ENCODE assay signal across 17 cellular contexts in the genomic region with DNA sequence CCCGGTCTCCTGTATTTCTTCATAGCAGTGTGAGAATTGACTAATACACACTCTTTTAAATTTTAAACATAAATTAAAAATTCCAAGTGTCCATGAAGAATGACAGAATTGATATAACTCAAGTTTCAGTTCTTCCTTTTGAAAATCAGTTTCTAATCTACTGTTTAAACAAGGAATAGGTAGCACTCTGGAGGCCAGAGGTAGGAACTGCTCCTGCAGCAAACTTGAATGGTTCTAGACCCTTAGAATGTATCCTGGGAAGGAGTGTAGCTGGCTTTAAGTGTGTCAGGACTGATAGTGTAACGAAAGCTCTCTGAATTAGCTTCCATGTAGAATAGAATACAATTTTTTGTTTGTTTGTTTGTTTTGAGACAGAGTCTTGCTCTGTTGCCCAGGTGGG.
A peak's percentile ranks its signal among the peaks of the same experiment; 100 is the strongest.
DNase-seq lines count a peak whose midpoint lies in the region; ATAC-seq, FAIRE-seq and TF ChIP-seq lines count a peak whose summit lies in the region.
"Had no signal": no experiment of that assay in that cellular context is flagged by ENCODE, and none has a peak within 500 bp of the region (broad histone marks: within the 10 kb centered on the region; RNA-seq: fewer than 3 reads in every experiment).

No MANE protein-coding gene starts in this region.

- no peak overlapping the region for H3K9ac ChIP-seq in K562 (ENCODE audit: insufficient read depth in 1 of 2, low read depth in 2 of 2, low read length in 2 of 2)
- no peak overlapping the region for H3K9ac ChIP-seq in muscle layer of colon (ENCODE audit: low read length)

- H3K27ac ChIP-seq in GM23338 (ENCODE audit: low read depth) = no peak overlapping the region
- no peak overlapping the region for H3K27ac ChIP-seq in K562 (ENCODE audit: extremely low read depth, low read depth, low read length)
- peak overlapping the region; percentile 10 for H3K27ac ChIP-seq in muscle layer of colon (ENCODE audit: low read depth, low read length)
- H3K27ac ChIP-seq: HL-60 had no signal

- no peaks in the 10 kb centered on the region for H3F3A ChIP-seq in GM23338 (replicated peaks; ENCODE audit: low read depth)

- no peak overlapping the region for H3K4me3 Mint-ChIP-seq in GM23338
- H3K4me3 Mint-ChIP-seq in activated CD4-positive, alpha-beta T cell treated with anti-CD3 and anti-CD28 coated beads, Interleukin-2, amount 10 ng/mL, durations not matched to agents 24 days and 14 days = no peak overlapping the region
- H3K4me3 Mint-ChIP-seq in activated naive CD4-positive, alpha-beta T cell treated with anti-CD3 and anti-CD28 coated beads, Interleukin-2, amount 10 ng/mL, durations not matched to agents 7 days and 5 days = no peak overlapping the region

- H3K9me3 ChIP-seq in K562 (replicated peaks; ENCODE audit: control insufficient read depth, insufficient read depth, low read depth, low read length) = no peaks in the 10 kb centered on the region
- H3K9me3 ChIP-seq in muscle layer of colon (ENCODE audit: low read length) = no peaks in the 10 kb centered on the region

- in situ Hi-C loops in K562 (cut with MboI) = no loop called here

- no peak overlapping the region for H3K27ac Mint-ChIP-seq in GM23338
- H3K27ac Mint-ChIP-seq in activated CD4-positive, alpha-beta T cell treated with anti-CD3 and anti-CD28 coated beads, Interleukin-2, amount 10 ng/mL, durations not matched to agents 24 days and 14 days = no peak overlapping the region
- H3K27ac Mint-ChIP-seq in activated naive CD4-positive, alpha-beta T cell treated with anti-CD3 and anti-CD28 coated beads, Interleukin-2, amount 10 ng/mL, durations not matched to agents 7 days and 5 days = no peak overlapping the region

- H3K36me3 ChIP-seq in GM23338 (ENCODE audit: insufficient read depth) (no peaks in the 10 kb centered on the region), K562 (ENCODE audit: control insufficient read depth, insufficient read depth, low read length) (no peaks in the 10 kb centered on the region), muscle layer of colon (ENCODE audit: insufficient read depth, low read length) (no peaks in the 10 kb centered on the region)

- H3K27me3 ChIP-seq in GM23338 (ENCODE audit: insufficient read depth) (no peaks in the 10 kb centered on the region), K562 (ENCODE audit: control insufficient read depth in 2 of 2, insufficient read depth in 2 of 2, low read length in 2 of 2) (no peaks in the 10 kb centered on the region), muscle layer of colon (ENCODE audit: control insufficient read depth in 1 of 2, insufficient read depth in 2 of 2, low read length in 2 of 2) (no peaks in the 10 kb centered on the region)

- H3K4me2 ChIP-seq in GM23338 (no peak overlapping the region), K562 (ENCODE audit: insufficient read depth, low read length) (no peak overlapping the region)

- no peaks in the 10 kb centered on the region for H3K27me3 Mint-ChIP-seq in GM23338 (ENCODE audit: insufficient read depth, low read depth, poor library complexity)
- peaks cover 2% of the 10 kb centered on the region for H3K27me3 Mint-ChIP-seq in activated CD4-positive, alpha-beta T cell treated with anti-CD3 and anti-CD28 coated beads, Interleukin-2, amount 10 ng/mL, durations not matched to agents 24 days and 14 days
- no peaks in the 10 kb centered on the region for H3K27me3 Mint-ChIP-seq in activated naive CD4-positive, alpha-beta T cell treated with anti-CD3 and anti-CD28 coated beads, Interleukin-2, amount 10 ng/mL, durations not matched to agents 7 days and 5 days

- TF ChIP-seq POLR2A in K562 (conservative IDR thresholded peaks at IDR 0.05) = no peak

- no peaks in the 10 kb centered on the region for H3K9me3 Mint-ChIP-seq in GM23338
- H3K9me3 Mint-ChIP-seq in activated CD4-positive, alpha-beta T cell treated with anti-CD3 and anti-CD28 coated beads, Interleukin-2, amount 10 ng/mL, durations not matched to agents 24 days and 14 days = no peaks in the 10 kb centered on the region
- no peaks in the 10 kb centered on the region for H3K9me3 Mint-ChIP-seq in activated naive CD4-positive, alpha-beta T cell treated with anti-CD3 and anti-CD28 coated beads, Interleukin-2, amount 10 ng/mL, durations not matched to agents 7 days and 5 days

- H3K79me2 ChIP-seq in GM23338 (replicated peaks; ENCODE audit: insufficient read depth) = no peaks in the 10 kb centered on the region
- H3K79me2 ChIP-seq in K562 (ENCODE audit: control insufficient read depth, insufficient read depth, low read length) = no peaks in the 10 kb centered on the region

- intact Hi-C loops in K562 (cut with micrococcal nuclease) = no loop called here
- intact Hi-C loops in activated CD4-positive, alpha-beta T cell treated with anti-CD3 and anti-CD28 coated beads, Interleukin-2, amount 10 ng/mL, durations not matched to agents 24 days and 14 days (cut with micrococcal nuclease) = no loop called here

- DNase-seq in GM12864 (ENCODE audit: low read depth) (no peak), GM23338 (ENCODE audit: low spot score) (peak; percentile 22), K562 (ENCODE audit: extremely low read depth in 1 of 4, low spot score in 3 of 4) (no peak), SHP77 treated with DMSO at 0.1 percent for 48 hours (lab: John Stamatoyannopoulos, UW) (no peak)
- no peak for DNase-seq in activated CD4-positive, alpha-beta T cell treated with anti-CD3 and anti-CD28 coated beads, Interleukin-2, amount 10 ng/mL, durations not matched to agents 24 days and 14 days
- no peak for DNase-seq in activated naive CD4-positive, alpha-beta T cell treated with anti-CD3 and anti-CD28 coated beads, Interleukin-2, amount 10 ng/mL, durations not matched to agents 7 days and 5 days
- DNase-seq: C1 segment of cervical spinal cord, COR-L47, DMS53, GOT3, KBM-7, NCI-H1048, NCI-H146, NCI-H345, NCI-H69 had no signal

- CTCF ChIA-PET in K562 (lab: Yijun Ruan, JAX; ENCODE audit: low intra/inter-chr PET ratio) = no interaction called here
- CTCF ChIA-PET in activated naive CD4-positive, alpha-beta T cell treated with anti-CD3 and anti-CD28 coated beads, Interleukin-2, amount 10 ng/mL, durations not matched to agents 7 days and 5 days (lab: Charles Lee) = no interaction called here

- ATAC-seq in GM23338 (peak; percentile 62), K562 (peak; percentile 51; the same call in 1 of the 3 replicates)

- no peaks in the 10 kb centered on the region for H3K9me1 ChIP-seq in K562 (ENCODE audit: control insufficient read depth, insufficient read depth, low read length)

- TF ChIP-seq EP300 in K562 (IDR thresholded peaks at IDR 0.05; ENCODE audit: low read length) = no peak

- H3K9me2 ChIP-seq in GM23338 (ENCODE audit: insufficient read depth) = peaks cover 9% of the 10 kb centered on the region; the same call in 1 of the 2 replicates

- no peak for FAIRE-seq in K562 (lab: Jason Lieb, UNC)

- H3K4me1 ChIP-seq in GM23338 (ENCODE audit: insufficient read depth) (no peaks in the 10 kb centered on the region; the same call in 1 of the 2 replicates), K562 (replicated peaks in 1 of 2; ENCODE audit: control insufficient read depth in 2 of 2, insufficient read depth in 2 of 2, low read length in 2 of 2) (no peaks in the 10 kb centered on the region), muscle layer of colon (ENCODE audit: insufficient read depth, low read length) (peaks cover 34% of the 10 kb centered on the region)

- H2AFZ ChIP-seq in GM23338 (no peak overlapping the region), K562 (ENCODE audit: low read depth, low read length) (no peak overlapping the region)

- TF ChIP-seq CTCF in GM12864 (IDR thresholded peaks at IDR 0.05; ENCODE audit: low read depth, low read length, missing control alignments) = peak; percentile 19
- TF ChIP-seq CTCF in GM23338 (conservative IDR thresholded peaks at IDR 0.05; ENCODE audit: low read depth in 2 of 2) = peak; percentile 14 to 33; a peak in 1 of 4 replicates
- TF ChIP-seq CTCF in K562 (IDR thresholded peaks at IDR 0.05 in 2 of 3, conservative IDR thresholded peaks at IDR 0.05 in 1 of 3; ENCODE audit: insufficient read depth in 2 of 3, low read depth in 1 of 3, low read length in 3 of 3) = peak in 1 of 3 experiments; percentile 23; a peak in 1 of 6 replicates

- H3K36me3 Mint-ChIP-seq in GM23338 (ENCODE audit: low read depth) = no peaks in the 10 kb centered on the region
- no peaks in the 10 kb centered on the region for H3K36me3 Mint-ChIP-seq in activated CD4-positive, alpha-beta T cell treated with anti-CD3 and anti-CD28 coated beads, Interleukin-2, amount 10 ng/mL, durations not matched to agents 24 days and 14 days (ENCODE audit: low read depth)
- H3K36me3 Mint-ChIP-seq in activated naive CD4-positive, alpha-beta T cell treated with anti-CD3 and anti-CD28 coated beads, Interleukin-2, amount 10 ng/mL, durations not matched to agents 7 days and 5 days = no peaks in the 10 kb centered on the region

- H3K4me3 ChIP-seq in GM12864 (ENCODE audit: low read depth, low read length) (no peak overlapping the region), GM23338 (no peak overlapping the region), K562 (no peak overlapping the region), muscle layer of colon (ENCODE audit: low read depth in 1 of 2, low read length in 2 of 2) (no peak overlapping the region)

- 6% methylated on average over 2 of the region's 2 CpGs for WGBS in K562 (ENCODE audit: insufficient coverage, low coverage, missing lambda C conversion rate)

- TF ChIP-seq RAD21 in K562 (CRISPR knock-in tag; conservative IDR thresholded peaks at IDR 0.05 in 1 of 2, IDR thresholded peaks at IDR 0.05 in 1 of 2) = peak in 1 of 2 experiments; percentile 12; a peak in 1 of 4 replicates

- no TSS peak for BruUV-seq in K562 (replicated peaks; lab: Mats Ljungman, UMichigan)

- POLR2A ChIA-PET in K562 (lab: Yijun Ruan, JAX) = no interaction called here

- peaks cover 8% of the 10 kb centered on the region; the same call in 2 of the 3 replicates for H3K4me1 Mint-ChIP-seq in GM23338
- H3K4me1 Mint-ChIP-seq in activated CD4-positive, alpha-beta T cell treated with anti-CD3 and anti-CD28 coated beads, Interleukin-2, amount 10 ng/mL, durations not matched to agents 24 days and 14 days = no peaks in the 10 kb centered on the region
- H3K4me1 Mint-ChIP-seq in activated naive CD4-positive, alpha-beta T cell treated with anti-CD3 and anti-CD28 coated beads, Interleukin-2, amount 10 ng/mL, durations not matched to agents 7 days and 5 days = no peaks in the 10 kb centered on the region

- H4K20me1 ChIP-seq in GM23338 (replicated peaks; ENCODE audit: insufficient read depth) = no peaks in the 10 kb centered on the region
- no peaks in the 10 kb centered on the region for H4K20me1 ChIP-seq in K562 (replicated peaks; ENCODE audit: control insufficient read depth, insufficient read depth, low read length)

TF ChIP-seq in GM23338, 12 proteins besides CTCF, POLR2A, EP300 and RAD21 (continues in another document):
- TF ChIP-seq JUNB (IDR thresholded peaks at IDR 0.05; ENCODE audit: unreplicated experiment) = no peak

TF ChIP-seq in K562, 482 proteins besides CTCF, POLR2A, EP300 and RAD21 (continues in another document):
- TF ChIP-seq ZNF436 (CRISPR knock-in tag; IDR thresholded peaks at IDR 0.05) = no peak
- TF ChIP-seq CBFA2T3 (IDR thresholded peaks at IDR 0.05) = no peak
- no peak for TF ChIP-seq ZNF431 (CRISPR knock-in tag; IDR thresholded peaks at IDR 0.05)
